Comparison of ENCODE assay signal across 2 cellular contexts in genomic region chr11:108635106-108635505, GRCh38.
TF ChIP-seq lines count a peak whose summit lies in the region.

No MANE protein-coding gene starts in this region.

TF ChIP-seq in IMR-90, 13 proteins besides CTCF, POLR2A, EP300 and RAD21:
- TF ChIP-seq BHLHE40 (IDR thresholded peaks at IDR 0.05; ENCODE audit: low read depth, low read length) (no peak), USF2 (IDR thresholded peaks at IDR 0.05; ENCODE audit: low read depth, low read length) (no peak), CEBPB (IDR thresholded peaks at IDR 0.05; ENCODE audit: low read depth, low read length) (no peak), RCOR1 (IDR thresholded peaks at IDR 0.05; ENCODE audit: insufficient replicate concordance, low read length) (no peak)

TF ChIP-seq in SK-N-SH treated with all-trans-retinoic acid at 6 μM for 48 hours, 23 proteins besides CTCF, POLR2A, EP300 and RAD21:
- no peak for TF ChIP-seq BACH2 (CRISPR knock-in tag; IDR thresholded peaks at IDR 0.05; ENCODE audit: borderline replicate concordance)
- no peak for TF ChIP-seq OSR1 (CRISPR knock-in tag; IDR thresholded peaks at IDR 0.05)
- no peak for TF ChIP-seq ZFP30 (CRISPR knock-in tag; IDR thresholded peaks at IDR 0.05)
- no peak for TF ChIP-seq ZNF565 (CRISPR knock-in tag; conservative IDR thresholded peaks at IDR 0.05; ENCODE audit: low read depth)
- no peak for TF ChIP-seq CSDC2 (CRISPR knock-in tag; IDR thresholded peaks at IDR 0.05)
- no peak for TF ChIP-seq PATZ1 (CRISPR knock-in tag; IDR thresholded peaks at IDR 0.05; ENCODE audit: borderline replicate concordance)
- no peak for TF ChIP-seq TCF4 (CRISPR knock-in tag; IDR thresholded peaks at IDR 0.05; ENCODE audit: borderline replicate concordance)
- TF ChIP-seq ESRRG (CRISPR knock-in tag; IDR thresholded peaks at IDR 0.05), result no peak
- TF ChIP-seq ZFP3 (CRISPR knock-in tag; IDR thresholded peaks at IDR 0.05), result no peak
- no peak for TF ChIP-seq ZNF70 (CRISPR knock-in tag; IDR thresholded peaks at IDR 0.05)
- TF ChIP-seq ZC3H10 (CRISPR knock-in tag; IDR thresholded peaks at IDR 0.05), result no peak
